32 cellular contexts compared by ENCODE assay signal in the genomic region with DNA sequence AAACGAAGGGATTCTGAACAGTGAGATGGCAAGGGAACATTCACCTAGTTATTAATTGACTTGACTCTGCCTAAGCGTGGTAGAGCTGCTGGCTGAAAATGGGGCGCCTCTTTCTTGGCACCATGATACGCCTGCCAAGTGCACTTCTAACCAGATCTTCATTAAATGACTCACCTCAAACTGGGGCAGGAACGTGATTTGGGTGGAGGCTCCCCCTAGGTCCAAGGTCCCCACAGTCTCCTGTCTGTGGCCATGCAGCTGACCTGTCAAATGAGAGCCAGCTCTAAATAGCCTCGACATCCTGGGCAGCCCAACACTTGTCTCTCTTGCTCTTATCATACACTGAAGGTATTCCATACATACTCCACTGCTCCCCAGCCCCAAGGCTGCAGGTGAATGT.
"Had no signal": no experiment of that assay in that cellular context is flagged by ENCODE, and none has a peak within 500 bp of the region (broad histone marks: within the 10 kb centered on the region; RNA-seq: fewer than 3 reads in every experiment).

No MANE protein-coding gene starts in this region.

- H3K27ac ChIP-seq: adrenal gland, cardiac muscle cell, colonic mucosa, gastroesophageal sphincter, left ventricle myocardium inferior, ovary, psoas muscle, right atrium auricular region, thoracic aorta, vagina had no signal

- H3K36me3 ChIP-seq: cardiac muscle cell, colonic mucosa, ovary had no signal

- ATAC-seq: activated CD4-positive, alpha-beta T cell treated with anti-CD3 and anti-CD28 coated beads for 36 hours; activated CD8-positive, alpha-beta memory T cell treated with anti-CD3 and anti-CD28 coated beads, Interleukin-2, amount 10 ng/mL, durations not matched to agents 7 days and 5 days; activated CD8-positive, alpha-beta T cell treated with anti-CD3 and anti-CD28 coated beads, Interleukin-2, amount 10 ng/mL, durations not matched to agents 7 days and 5 days; activated naive CD4-positive, alpha-beta T cell treated with anti-CD3 and anti-CD28 coated beads, Interleukin-2, amount 50 U/mL, for 72 hours; effector memory CD8-positive, alpha-beta T cell; gastroesophageal sphincter; naive thymus-derived CD4-positive, alpha-beta T cell; psoas muscle; stimulated activated naive CD8-positive, alpha-beta T cell treated with anti-CD3 and anti-CD28 coated beads, Interleukin-15, Interleukin-2, amounts not matched to agents 100 U/mL and 50 U/mL, for 24 hours had no signal

- H3K4me1 Mint-ChIP-seq: activated CD4-positive, alpha-beta T cell treated with anti-CD3 and anti-CD28 coated beads for 36 hours; activated CD8-positive, alpha-beta memory T cell treated with anti-CD3 and anti-CD28 coated beads, Interleukin-2, amount 10 ng/mL, durations not matched to agents 7 days and 5 days; immature natural killer cell had no signal

- H3K9me3 Mint-ChIP-seq: activated naive CD4-positive, alpha-beta T cell treated with anti-CD3 and anti-CD28 coated beads, Interleukin-2, amount 50 U/mL, for 72 hours; activated T-helper 2 cell treated with anti-CD3 and anti-CD28 coated beads, Interferon-gamma antibody, Interleukin-2, Interleukin-4, amounts not matched to agents 10 μg/mL and 5 μg/mL and 100 μg/mL, durations not matched to agents 14 hours and 24 hours and 36 hours; brain; effector memory CD8-positive, alpha-beta T cell; immature natural killer cell; naive thymus-derived CD4-positive, alpha-beta T cell; T-helper 2 cell treated with Interferon-gamma antibody and Interleukin-4, amounts not matched to agents 5 μg/mL and 100 μg/mL, for 36 hours; type B pancreatic cell had no signal

- H3K4me3 Mint-ChIP-seq: activated CD4-positive, alpha-beta T cell treated with anti-CD3 and anti-CD28 coated beads for 36 hours; activated CD8-positive, alpha-beta memory T cell treated with anti-CD3 and anti-CD28 coated beads, Interleukin-2, amount 10 ng/mL, durations not matched to agents 7 days and 5 days; activated CD8-positive, alpha-beta T cell treated with anti-CD3 and anti-CD28 coated beads, Interleukin-2, amount 10 ng/mL, durations not matched to agents 7 days and 5 days; brain; effector memory CD8-positive, alpha-beta T cell; immature natural killer cell; naive thymus-derived CD4-positive, alpha-beta T cell; T-helper 2 cell treated with Interferon-gamma antibody and Interleukin-4, amounts not matched to agents 5 μg/mL and 100 μg/mL, for 36 hours; type B pancreatic cell had no signal

- H3K27me3 ChIP-seq: adrenal gland, cardiac muscle cell, colonic mucosa, gastroesophageal sphincter, ovary, right atrium auricular region, vagina had no signal

- H3K4me1 ChIP-seq: adrenal gland, gastroesophageal sphincter, vagina had no signal

- H3K36me3 Mint-ChIP-seq: activated naive CD4-positive, alpha-beta T cell treated with anti-CD3 and anti-CD28 coated beads, Interleukin-2, amount 50 U/mL, for 72 hours had no signal

- H3K27me3 Mint-ChIP-seq: activated CD4-positive, alpha-beta T cell treated with anti-CD3 and anti-CD28 coated beads for 36 hours; activated CD8-positive, alpha-beta memory T cell treated with anti-CD3 and anti-CD28 coated beads, Interleukin-2, amount 10 ng/mL, durations not matched to agents 7 days and 5 days; brain; effector memory CD8-positive, alpha-beta T cell; naive thymus-derived CD4-positive, alpha-beta T cell; type B pancreatic cell had no signal

- H3K4me3 ChIP-seq: adrenal gland, cardiac muscle cell, colonic mucosa, gastroesophageal sphincter, left ventricle myocardium inferior, ovary, psoas muscle, right atrium auricular region, thoracic aorta, vagina had no signal

- DNase-seq: activated CD4-positive, alpha-beta T cell treated with anti-CD3 and anti-CD28 coated beads for 36 hours; activated CD4-positive, CD25-positive, alpha-beta regulatory T cell; activated CD8-positive, alpha-beta memory T cell treated with anti-CD3 and anti-CD28 coated beads, Interleukin-2, amount 10 ng/mL, durations not matched to agents 7 days and 5 days; activated CD8-positive, alpha-beta T cell treated with anti-CD3 and anti-CD28 coated beads, Interleukin-2, amount 10 ng/mL, durations not matched to agents 7 days and 5 days; activated naive CD4-positive, alpha-beta T cell; activated T-cell treated with anti-CD3 and anti-CD28 coated beads, Interleukin-2, amount 50 U/mL, for 48 hours; aorta; cerebellar nuclear complex; colonic mucosa; effector memory CD8-positive, alpha-beta T cell; head of caudate nucleus; hypothalamus; immature natural killer cell; left ventricle myocardium inferior; naive thymus-derived CD4-positive, alpha-beta T cell; ovary; psoas muscle; stimulated activated CD4-positive, alpha-beta T cell treated with anti-CD3 and anti-CD28 coated beads, Interleukin-12 subunit alpha, Interleukin-12 subunit beta, amount 100 ng/mL, for 4 hours; stimulated activated CD4-positive, alpha-beta T cell treated with anti-CD3 and anti-CD28 coated beads, Interleukin-4, amount 100 ng/mL, for 1 hour; stimulated activated naive CD8-positive, alpha-beta T cell treated with anti-CD3 and anti-CD28 coated beads, Interleukin-15, Interleukin-2, amounts not matched to agents 100 U/mL and 50 U/mL, for 24 hours; T-helper 1 cell had no signal

- H3K27ac Mint-ChIP-seq: activated CD4-positive, alpha-beta T cell treated with anti-CD3 and anti-CD28 coated beads for 36 hours; activated CD8-positive, alpha-beta memory T cell treated with anti-CD3 and anti-CD28 coated beads, Interleukin-2, amount 10 ng/mL, durations not matched to agents 7 days and 5 days; activated CD8-positive, alpha-beta T cell treated with anti-CD3 and anti-CD28 coated beads, Interleukin-2, amount 10 ng/mL, durations not matched to agents 7 days and 5 days; activated T-helper 2 cell treated with anti-CD3 and anti-CD28 coated beads, Interferon-gamma antibody, Interleukin-2, Interleukin-4, amounts not matched to agents 10 μg/mL and 5 μg/mL and 100 μg/mL, durations not matched to agents 14 hours and 24 hours and 36 hours; brain; immature natural killer cell; naive thymus-derived CD4-positive, alpha-beta T cell; T-helper 2 cell treated with Interferon-gamma antibody and Interleukin-4, amounts not matched to agents 5 μg/mL and 100 μg/mL, for 36 hours; type B pancreatic cell had no signal

- H3K9me3 ChIP-seq: adrenal gland, colonic mucosa, gastroesophageal sphincter, left ventricle myocardium inferior, ovary, psoas muscle, right atrium auricular region, thoracic aorta, vagina had no signal
